Comparison of ENCODE assay signal across 19 cellular contexts in genomic region chr10:58894929-58895328, GRCh38.
A peak's percentile ranks its signal among the peaks of the same experiment; 100 is the strongest.
DNase-seq lines count a peak whose midpoint lies in the region; ATAC-seq and TF ChIP-seq lines count a peak whose summit lies in the region.
"Had no signal": no experiment of that assay in that cellular context is flagged by ENCODE, and none has a peak within 500 bp of the region (broad histone marks: within the 10 kb centered on the region; RNA-seq: fewer than 3 reads in every experiment).

No MANE protein-coding gene starts in this region.

- H3K27me3 Mint-ChIP-seq in GM23338 (ENCODE audit: insufficient read depth, low read depth, poor library complexity) (no peaks in the 10 kb centered on the region), nephron (ENCODE audit: low read depth) (no peaks in the 10 kb centered on the region)
- H3K27me3 Mint-ChIP-seq: stimulated activated naive B cell treated with anti-CD40 and anti-IgM and Interleukin-4, amounts not matched to agents 10 μg/mL and 1 μg/mL and 100 μg/mL, for 72 hours had no signal

- H3K4me1 Mint-ChIP-seq in GM23338 (peaks cover 20% of the 10 kb centered on the region), nephron (peaks cover 37% of the 10 kb centered on the region)
- H3K4me1 Mint-ChIP-seq: stimulated activated naive B cell treated with anti-CD40 and anti-IgM and Interleukin-4, amounts not matched to agents 10 μg/mL and 1 μg/mL and 100 μg/mL, for 72 hours had no signal

- H3K27ac ChIP-seq in GM23338 (ENCODE audit: low read depth): no peak overlapping the region
- H3K27ac ChIP-seq in left ventricle myocardium inferior (replicated peaks): peak overlapping the region; percentile 21
- H3K27ac ChIP-seq: SJCRH30, thyroid gland, WERI-Rb-1 had no signal

- H2AFZ ChIP-seq in GM23338: no peak overlapping the region

- H3K36me3 ChIP-seq in GM23338 (ENCODE audit: insufficient read depth) (no peaks in the 10 kb centered on the region), left ventricle myocardium inferior (no peaks in the 10 kb centered on the region)
- H3K36me3 ChIP-seq: SJCRH30, thyroid gland, WERI-Rb-1 had no signal

- DNase-seq in GM23338 (ENCODE audit: low spot score) (peak; percentile 14), astrocyte of the spinal cord (ENCODE audit: low read depth, low spot score) (peak; percentile 31), left ventricle myocardium inferior (no peak), A172 (ENCODE audit: low spot score) (no peak)
- no peak for DNase-seq in activated naive CD4-positive, alpha-beta T cell treated with anti-CD3 and anti-CD28 coated beads, Interleukin-2, amount 50 U/mL, for 16 hours
- DNase-seq: activated CD4-positive, alpha-beta memory T cell treated with anti-CD3 and anti-CD28 coated beads for 36 hours; activated naive CD4-positive, alpha-beta T cell treated with Interleukin-2 at 50 U/mL for 16 hours; CD8-positive, alpha-beta T cell; left cardiac atrium; NCI-H524; nucleus accumbens; SJCRH30; stimulated activated naive B cell treated with anti-CD40 and anti-IgM and Interleukin-4, amounts not matched to agents 10 μg/mL and 1 μg/mL and 100 μg/mL, for 72 hours; T-helper 2 cell; thyroid gland; WERI-Rb-1 had no signal

- H3K36me3 Mint-ChIP-seq in GM23338 (ENCODE audit: low read depth) (no peaks in the 10 kb centered on the region; the same call in 2 of the 3 replicates), nephron (ENCODE audit: low read depth) (no peaks in the 10 kb centered on the region)
- H3K36me3 Mint-ChIP-seq: activated CD4-positive, alpha-beta memory T cell treated with anti-CD3 and anti-CD28 coated beads for 36 hours; CD8-positive, alpha-beta T cell; stimulated activated naive B cell treated with anti-CD40 and anti-IgM and Interleukin-4, amounts not matched to agents 10 μg/mL and 1 μg/mL and 100 μg/mL, for 72 hours had no signal

- H3K27me3 ChIP-seq in GM23338 (ENCODE audit: insufficient read depth) (no peaks in the 10 kb centered on the region), left ventricle myocardium inferior (ENCODE audit: low read depth) (no peaks in the 10 kb centered on the region)
- H3K27me3 ChIP-seq: SJCRH30, thyroid gland had no signal

- H3K9me2 ChIP-seq in GM23338 (ENCODE audit: insufficient read depth): peaks cover 3% of the 10 kb centered on the region; the same call in 1 of the 2 replicates

- TF ChIP-seq CTCF in GM23338 (conservative IDR thresholded peaks at IDR 0.05; ENCODE audit: low read depth in 2 of 2): peak in 1 of 2 experiments; percentile 34; a peak in 2 of 4 replicates
- no peak for TF ChIP-seq CTCF in astrocyte of the spinal cord (IDR thresholded peaks at IDR 0.05; ENCODE audit: low read depth, low read length)
- no peak for TF ChIP-seq CTCF in left ventricle myocardium inferior (IDR thresholded peaks at IDR 0.05; ENCODE audit: borderline replicate concordance)
- no peak for TF ChIP-seq CTCF in nephron (IDR thresholded peaks at IDR 0.05; ENCODE audit: unreplicated experiment in 3 of 3)

- H3K4me1 ChIP-seq in GM23338 (ENCODE audit: insufficient read depth): peaks cover 10% of the 10 kb centered on the region
- H3K4me1 ChIP-seq in left ventricle myocardium inferior: peaks cover 4% of the 10 kb centered on the region
- H3K4me1 ChIP-seq: SJCRH30 had no signal

- H3K4me2 ChIP-seq in GM23338: no peak overlapping the region

- H4K20me1 ChIP-seq in GM23338 (replicated peaks; ENCODE audit: insufficient read depth): no peaks in the 10 kb centered on the region

- H3K27ac Mint-ChIP-seq in GM23338: no peak overlapping the region
- H3K27ac Mint-ChIP-seq in nephron: peak overlapping the region; percentile 86 to 95 (median 92)
- H3K27ac Mint-ChIP-seq: activated CD4-positive, alpha-beta memory T cell treated with anti-CD3 and anti-CD28 coated beads for 36 hours; CD8-positive, alpha-beta T cell; stimulated activated naive B cell treated with anti-CD40 and anti-IgM and Interleukin-4, amounts not matched to agents 10 μg/mL and 1 μg/mL and 100 μg/mL, for 72 hours had no signal

- no peak overlapping the region for H3K4me3 ChIP-seq in GM23338
- no peak overlapping the region for H3K4me3 ChIP-seq in astrocyte of the spinal cord (ENCODE audit: low read depth, low read length)
- H3K4me3 ChIP-seq in left ventricle myocardium inferior: no peak overlapping the region
- H3K4me3 ChIP-seq: SJCRH30, thyroid gland had no signal

- no peaks in the 10 kb centered on the region for H3F3A ChIP-seq in GM23338 (replicated peaks; ENCODE audit: low read depth)

- ATAC-seq in GM23338: no peak
- ATAC-seq in HG03196 (IDR thresholded peaks at IDR 0.05; ENCODE audit: unreplicated experiment): no peak
- ATAC-seq in HG03139 (IDR thresholded peaks at IDR 0.05; ENCODE audit: unreplicated experiment): no peak
- ATAC-seq: CD8-positive, alpha-beta T cell; stimulated activated naive B cell treated with anti-CD40 and anti-IgM and Interleukin-4, amounts not matched to agents 10 μg/mL and 1 μg/mL and 100 μg/mL, for 72 hours had no signal

- no peaks in the 10 kb centered on the region for H3K9me3 Mint-ChIP-seq in GM23338
- no peaks in the 10 kb centered on the region for H3K9me3 Mint-ChIP-seq in nephron
- H3K9me3 Mint-ChIP-seq: activated CD4-positive, alpha-beta memory T cell treated with anti-CD3 and anti-CD28 coated beads for 36 hours; CD8-positive, alpha-beta T cell; stimulated activated naive B cell treated with anti-CD40 and anti-IgM and Interleukin-4, amounts not matched to agents 10 μg/mL and 1 μg/mL and 100 μg/mL, for 72 hours had no signal

- no peaks in the 10 kb centered on the region for H3K9me3 ChIP-seq in left ventricle myocardium inferior (replicated peaks)
- H3K9me3 ChIP-seq: SJCRH30, thyroid gland had no signal

- in situ Hi-C loops in astrocyte of the spinal cord (cut with HindIII; ENCODE audit: low sequenced_read_pairs): no loop called here

- no peaks in the 10 kb centered on the region for H3K79me2 ChIP-seq in GM23338 (replicated peaks; ENCODE audit: insufficient read depth)

- intact Hi-C loops in left ventricle myocardium inferior (cut with micrococcal nuclease): no loop called here

- H3K4me3 Mint-ChIP-seq in GM23338 (no peak overlapping the region), nephron (peak overlapping the region in 1 of 3 experiments; percentile 20)
- H3K4me3 Mint-ChIP-seq: activated CD4-positive, alpha-beta memory T cell treated with anti-CD3 and anti-CD28 coated beads for 36 hours; CD8-positive, alpha-beta T cell; stimulated activated naive B cell treated with anti-CD40 and anti-IgM and Interleukin-4, amounts not matched to agents 10 μg/mL and 1 μg/mL and 100 μg/mL, for 72 hours had no signal

TF ChIP-seq in GM23338, 12 proteins besides CTCF, POLR2A, EP300 and RAD21 (continues in another document):
- TF ChIP-seq CREB1 (CRISPR knock-in tag; IDR thresholded peaks at IDR 0.05; ENCODE audit: low read depth) (no peak), NANOG (IDR thresholded peaks at IDR 0.05; ENCODE audit: borderline replicate concordance) (no peak), EZH2phosphoT487 (IDR thresholded peaks at IDR 0.05; ENCODE audit: unreplicated experiment) (no peak), STAT1 (IDR thresholded peaks at IDR 0.05; ENCODE audit: unreplicated experiment) (no peak), ZNF114 (CRISPR knock-in tag; IDR thresholded peaks at IDR 0.05) (no peak), POLR2AphosphoS5 (IDR thresholded peaks at IDR 0.05; ENCODE audit: low read depth) (no peak), ETS1 (IDR thresholded peaks at IDR 0.05) (no peak)

Comparison
In these comparisons a context has a peak if more than half of its experiments do, and no peak if none do; other contexts are left out.
1. DNase-seq: peak in GM23338 (single experiment) and astrocyte of the spinal cord (single experiment); none in left ventricle myocardium inferior (single experiment), A172 (single experiment) and activated naive CD4-positive, alpha-beta T cell treated with anti-CD3 and anti-CD28 coated beads, Interleukin-2, amount 50 U/mL, for 16 hours (single experiment).